ENCODE assay signal across 16 cellular contexts in genomic region chr9:4508246-4508906, GRCh38. TPM values are rescaled to one million over a fixed set of nuclear protein-coding genes. Genes with fewer than 3 reads are reported as not detected.
DNase-seq lines count a peak whose midpoint lies in the region; ATAC-seq, FAIRE-seq and TF ChIP-seq lines count a peak whose summit lies in the region.
"Had no signal": no experiment of that assay in that cellular context is flagged by ENCODE, and none has a peak within 500 bp of the region (broad histone marks: within the 10 kb centered on the region; RNA-seq: fewer than 3 reads in every experiment).

No MANE protein-coding gene starts in this region.

- DNase-seq in AG08395 (ENCODE audit: low spot score) (peak; percentile 79), HTR-8/SVneo (ENCODE audit: insufficient read length, low spot score) (peak; percentile 32), choroid plexus epithelial cell (ENCODE audit: low read depth) (peak; percentile 76), lower lobe of right lung (no peak), omental fat pad (ENCODE audit: low spot score) (no peak), iPS-NIHi11 (ENCODE audit: low spot score) (no peak), NCI-H2227 treated with DMSO at 0.1 percent for 48 hours (lab: John Stamatoyannopoulos, UW) (no peak)
- DNase-seq in NK-92 treated with Interleukin-12 subunit alpha and Interleukin-12 subunit beta, amount 100 ng/mL, for 24 hours (lab: John Stamatoyannopoulos, UW): no peak
- DNase-seq: amniotic stem cell; effector memory CD4-positive, alpha-beta T cell; GF-D8; MV-4-11; naive thymus-derived CD8-positive, alpha-beta T cell; NCI-H510A; upper lobe of right lung had no signal

- no peaks in the 10 kb centered on the region for H3K9me3 ChIP-seq in lower lobe of right lung
- H3K9me3 ChIP-seq: BLaER1, upper lobe of right lung had no signal

- no peak for TF ChIP-seq CTCF in choroid plexus epithelial cell (conservative IDR thresholded peaks at IDR 0.05; ENCODE audit: low read depth, low read length)
- no peak for TF ChIP-seq CTCF in lower lobe of right lung (IDR thresholded peaks at IDR 0.05)
- TF ChIP-seq CTCF in omental fat pad (IDR thresholded peaks at IDR 0.05): no peak

- no peaks in the 10 kb centered on the region for H3K36me3 ChIP-seq in lower lobe of right lung
- H3K36me3 ChIP-seq: BLaER1, upper lobe of right lung had no signal

- intact Hi-C loops in lower lobe of right lung (cut with DNase I): no loop called here

- no peaks in the 10 kb centered on the region for H3K4me1 ChIP-seq in lower lobe of right lung
- H3K4me1 ChIP-seq: BLaER1, upper lobe of right lung had no signal

- no peak overlapping the region for H3K4me3 ChIP-seq in choroid plexus epithelial cell (ENCODE audit: low read depth, low read length)
- H3K4me3 ChIP-seq in lower lobe of right lung: no peak overlapping the region
- H3K4me3 ChIP-seq: BLaER1, upper lobe of right lung had no signal

- ATAC-seq in lower lobe of right lung: peak; percentile 10 to 24
- ATAC-seq in omental fat pad (ENCODE audit: low FRiP score): no peak
- ATAC-seq: naive thymus-derived CD8-positive, alpha-beta T cell had no signal

- H3K27ac ChIP-seq in lower lobe of right lung: no peak overlapping the region
- H3K27ac ChIP-seq: BLaER1, upper lobe of right lung had no signal

- H3K27me3 ChIP-seq in lower lobe of right lung (ENCODE audit: low read depth): no peaks in the 10 kb centered on the region
- H3K27me3 ChIP-seq: BLaER1, upper lobe of right lung had no signal

- FAIRE-seq in HTR-8/SVneo (lab: Jason Lieb, UNC): no peak

RNA-seq across cellular contexts. Expression of gene SLC1A1, which starts 18.1 kb away (rescaled TPM):
- 31.4 TPM for total RNA-seq in lower lobe of right lung
- total RNA-seq in omental fat pad: 10 to 100 TPM in 1 of 4 donors, 1 to 10 TPM in 3; 1.8 to 12.3 (median 5.6) TPM
- total RNA-seq: naive thymus-derived CD8-positive, alpha-beta T cell had no signal

Comparison
In these comparisons a context has a peak if more than half of its experiments do, and no peak if none do; other contexts are left out.
1. DNase-seq: peak in AG08395 (single experiment), HTR-8/SVneo (single experiment) and choroid plexus epithelial cell (single experiment); none in lower lobe of right lung (single experiment), NK-92 treated with Interleukin-12 subunit alpha and Interleukin-12 subunit beta, amount 100 ng/mL, for 24 hours (single experiment), omental fat pad (single experiment), iPS-NIHi11 (single experiment) and NCI-H2227 treated with DMSO at 0.1 percent for 48 hours (single experiment).